19 cellular contexts compared by ENCODE assay signal in genomic region chr22:47146391-47146790, GRCh38.
"Had no signal": no experiment of that assay in that cellular context is flagged by ENCODE, and none has a peak within 500 bp of the region (broad histone marks: within the 10 kb centered on the region; RNA-seq: fewer than 3 reads in every experiment).

No MANE protein-coding gene starts in this region.

- H3K4me1 ChIP-seq: gastrocnemius medialis, lower lobe of right lung, parathyroid adenoma, testis, tibial artery had no signal

- H3K27me3 ChIP-seq: gastrocnemius medialis, spleen, testis, tibial artery had no signal

- H3K79me2 ChIP-seq: parathyroid adenoma had no signal

- H3K36me3 ChIP-seq: gastrocnemius medialis, lower lobe of right lung, tibial artery had no signal

- H2AFZ ChIP-seq: parathyroid adenoma had no signal

- ATAC-seq: effector memory CD8-positive, alpha-beta T cell; esophagus mucosa; gastrocnemius medialis; left ventricle myocardium superior; lower lobe of right lung; natural killer cell; stimulated activated memory B cell treated with anti-CD40 and anti-IgM and Interleukin-4, amounts not matched to agents 10 μg/mL and 1 μg/mL and 100 μg/mL, for 72 hours; stimulated activated naive CD8-positive, alpha-beta T cell treated with anti-CD3 and anti-CD28 coated beads, Interleukin-15, Interleukin-2, amounts not matched to agents 100 U/mL and 50 U/mL, for 24 hours had no signal

- H3K9ac ChIP-seq: parathyroid adenoma had no signal

- FAIRE-seq: keratinocyte had no signal

- H3K27ac ChIP-seq: coronary artery, epithelial cell of prostate, gastrocnemius medialis, lower lobe of right lung, parathyroid adenoma, skin epidermis, spleen, testis, tibial artery had no signal

- H3K9me3 ChIP-seq: gastrocnemius medialis, lower lobe of right lung, spleen, testis, tibial artery had no signal

- H3K4me3 ChIP-seq: coronary artery, gastrocnemius medialis, lower lobe of right lung, skin epidermis, spleen, testis, tibial artery had no signal

- DNase-seq: effector memory CD8-positive, alpha-beta T cell; foreskin fibroblast; gastrocnemius medialis; head of caudate nucleus; left ventricle myocardium superior; lower lobe of right lung; natural killer cell; spleen; stimulated activated CD4-positive, alpha-beta T cell treated with anti-CD3 and anti-CD28 coated beads, Interleukin-4, amount 100 ng/mL, for 4 hours; stimulated activated naive CD8-positive, alpha-beta T cell treated with anti-CD3 and anti-CD28 coated beads, Interleukin-15, Interleukin-2, amounts not matched to agents 100 U/mL and 50 U/mL, for 24 hours; testis; tibial artery had no signal
